Comparison of ENCODE assay signal across 8 cellular contexts in the genomic region with DNA sequence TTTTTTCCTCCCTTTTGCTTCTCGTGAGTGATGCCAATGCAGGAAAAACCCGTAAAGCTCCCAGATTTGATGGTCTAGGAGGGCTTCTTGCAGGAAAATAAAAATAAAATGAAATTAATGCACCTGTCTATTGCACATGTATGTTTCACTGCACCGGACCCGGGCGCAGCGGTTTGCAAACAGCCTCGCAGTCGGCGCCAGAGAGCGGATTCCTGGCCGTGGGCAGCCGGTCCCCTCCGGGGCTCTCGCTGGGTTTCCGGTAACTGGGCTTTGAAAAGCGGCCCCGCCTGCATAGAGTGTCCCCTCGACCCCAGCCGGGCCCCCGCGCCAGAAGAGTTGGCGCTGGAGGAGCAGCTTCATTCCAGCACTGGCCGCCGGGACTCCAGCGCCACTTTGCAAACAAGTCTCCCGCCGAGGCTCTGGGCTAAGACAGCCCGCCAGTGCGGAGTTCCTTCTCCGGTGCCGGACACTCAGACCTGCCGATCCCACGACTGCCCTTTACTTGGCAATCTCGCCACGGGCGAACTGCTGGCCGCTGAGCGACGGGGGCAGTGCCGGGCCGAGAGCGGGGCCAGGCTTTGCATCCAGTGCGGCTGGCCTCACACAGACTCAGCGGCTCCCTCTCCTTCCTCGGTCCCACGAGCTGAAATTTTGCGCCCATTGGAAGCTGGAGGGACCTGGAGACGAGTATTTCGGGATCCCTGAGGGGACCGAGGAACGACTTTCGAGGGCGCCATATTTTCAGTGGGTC. TPM values are rescaled to one million over a fixed set of nuclear protein-coding genes. Genes with fewer than 3 reads are reported as not detected.
A peak's percentile ranks its signal among the peaks of the same experiment; 100 is the strongest.
DNase-seq lines count a peak whose midpoint lies in the region; ATAC-seq and TF ChIP-seq lines count a peak whose summit lies in the region.

No MANE protein-coding gene starts in this region.

- 0% methylated on average over 24 of the region's 53 CpGs for WGBS in right lobe of liver (ENCODE audit: insufficient coverage, low coverage, low lambda C conversion rate, missing lambda C conversion rate)

- intact Hi-C loops in right lobe of liver (cut with DNase I), result no loop called here

- H3K9ac ChIP-seq in duodenal mucosa (ENCODE audit: low read depth in 1 of 2, low read length in 2 of 2), result peak overlapping the region; percentile 61 to 87

- ATAC-seq in GM18498 (IDR thresholded peaks at IDR 0.05; ENCODE audit: unreplicated experiment), result peak; percentile 35
- ATAC-seq in WTC11, result peak; percentile 45
- peak; percentile 49 to 64 (median 58) for ATAC-seq in right lobe of liver
- no peak for ATAC-seq in HG03565 (IDR thresholded peaks at IDR 0.05; ENCODE audit: unreplicated experiment)

- H3K36me3 Mint-ChIP-seq in WTC11, result no peaks in the 10 kb centered on the region

- H3K4me3 Mint-ChIP-seq in WTC11, result peak overlapping the region; percentile 95

- CTCF ChIA-PET in AG04449 (lab: Yijun Ruan, JAX) (interaction anchor here (0.9 to 3.5 kb wide), 14 partner anchors 11 to 454 kb away, joined by 3 to 18 read pairs (median 4); no protein-coding TSS in a partner anchor), WTC11 (lab: Charles Lee) (interaction anchor here (0.8 to 2.3 kb wide), 11 partner anchors 12 to 351 kb away, joined by 3 to 16 read pairs (median 6); no protein-coding TSS in a partner anchor)

- H3K4me1 Mint-ChIP-seq in WTC11, result peaks cover 22% of the 10 kb centered on the region

- no peak for TF ChIP-seq POLR2A in right lobe of liver (IDR thresholded peaks at IDR 0.05)

- H3K36me3 ChIP-seq in duodenal mucosa (ENCODE audit: control insufficient read depth in 1 of 2, insufficient read depth in 2 of 2, low read length in 2 of 2) (no peaks in the 10 kb centered on the region), right lobe of liver (no peaks in the 10 kb centered on the region)

- peaks cover 13 to 14% of the 10 kb centered on the region in 2 donors for H3K4me1 ChIP-seq in duodenal mucosa (ENCODE audit: control insufficient read depth in 1 of 2, insufficient read depth in 2 of 2, low read length in 2 of 2)
- no peaks in the 10 kb centered on the region for H3K4me1 ChIP-seq in right lobe of liver

- H3K9me3 Mint-ChIP-seq in WTC11, result no peaks in the 10 kb centered on the region

- H3K27ac ChIP-seq in duodenal mucosa (ENCODE audit: low read depth, low read length) (peak overlapping the region; percentile 43), right lobe of liver (peak overlapping the region; percentile 15 to 59 (median 57))

- TF ChIP-seq CTCF in AG04449 (IDR thresholded peaks at IDR 0.05; ENCODE audit: insufficient read depth, low read length, missing control alignments) (no peak), WTC11 (IDR thresholded peaks at IDR 0.05) (no peak), right lobe of liver (IDR thresholded peaks at IDR 0.05) (no peak)

- 0 out of 2 replicates have a peak overlapping the region, but pooled peaks have one; percentile 60 for H3K27ac Mint-ChIP-seq in WTC11

- POLR2A ChIA-PET in AG04449 (lab: Yijun Ruan, JAX), result interaction anchor here (1.6 to 1.7 kb wide), 3 partner anchors 15 to 391 kb away, joined by 3 to 4 read pairs (median 4); no protein-coding TSS in a partner anchor
- POLR2A ChIA-PET in WTC11 (lab: Charles Lee), result no interaction called here

- no peaks in the 10 kb centered on the region for H3K9me3 ChIP-seq in duodenal mucosa (ENCODE audit: control insufficient read depth in 1 of 2, low read length in 2 of 2)
- no peaks in the 10 kb centered on the region for H3K9me3 ChIP-seq in right lobe of liver

- peaks cover 12% of the 10 kb centered on the region for H3K27me3 Mint-ChIP-seq in WTC11 (ENCODE audit: low read depth)

- H3K4me3 ChIP-seq in AG04449 (ENCODE audit: low read depth, low read length), result peak overlapping the region; percentile 90
- peak overlapping the region; percentile 88 to 90 for H3K4me3 ChIP-seq in duodenal mucosa (ENCODE audit: low read depth in 1 of 2, low read length in 2 of 2)
- H3K4me3 ChIP-seq in right lobe of liver, result peak overlapping the region; percentile 90 to 99 (median 94)

- H3K27me3 ChIP-seq in duodenal mucosa (ENCODE audit: control insufficient read depth in 1 of 2, insufficient read depth in 2 of 2, low read length in 2 of 2) (peaks cover 0 to 5% of the 10 kb centered on the region in 2 donors), right lobe of liver (no peaks in the 10 kb centered on the region)

- DNase-seq in AG04449 (ENCODE audit: low read depth, low spot score) (no peak), HuH-7 (ENCODE audit: low spot score) (peak; percentile 36), WTC11 (ENCODE audit: low spot score) (peak; percentile 67), right lobe of liver (peak; percentile 58 to 67 (median 62))
- DNase-seq in stimulated activated CD8-positive, alpha-beta memory T cell treated with anti-CD3 and anti-CD28 coated beads, Interleukin-12 subunit alpha, Interleukin-12 subunit beta, amount 100 ng/mL, for 4 hours (ENCODE audit: low read depth), result peak; percentile 0

TF ChIP-seq in WTC11, 78 proteins besides CTCF, POLR2A, EP300 and RAD21:
- TF ChIP-seq, protein P1, sequence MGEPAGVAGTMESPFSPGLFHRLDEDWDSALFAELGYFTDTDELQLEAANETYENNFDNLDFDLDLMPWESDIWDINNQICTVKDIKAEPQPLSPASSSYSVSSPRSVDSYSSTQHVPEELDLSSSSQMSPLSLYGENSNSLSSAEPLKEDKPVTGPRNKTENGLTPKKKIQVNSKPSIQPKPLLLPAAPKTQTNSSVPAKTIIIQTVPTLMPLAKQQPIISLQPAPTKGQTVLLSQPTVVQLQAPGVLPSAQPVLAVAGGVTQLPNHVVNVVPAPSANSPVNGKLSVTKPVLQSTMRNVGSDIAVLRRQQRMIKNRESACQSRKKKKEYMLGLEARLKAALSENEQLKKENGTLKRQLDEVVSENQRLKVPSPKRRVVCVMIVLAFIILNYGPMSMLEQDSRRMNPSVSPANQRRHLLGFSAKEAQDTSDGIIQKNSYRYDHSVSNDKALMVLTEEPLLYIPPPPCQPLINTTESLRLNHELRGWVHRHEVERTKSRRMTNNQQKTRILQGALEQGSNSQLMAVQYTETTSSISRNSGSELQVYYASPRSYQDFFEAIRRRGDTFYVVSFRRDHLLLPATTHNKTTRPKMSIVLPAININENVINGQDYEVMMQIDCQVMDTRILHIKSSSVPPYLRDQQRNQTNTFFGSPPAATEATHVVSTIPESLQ (CRISPR knock-in tag; IDR thresholded peaks at IDR 0.05), result no peak
- peak; percentile 27; the same call in 1 of the 2 replicates for TF ChIP-seq GABPB1 (CRISPR knock-in tag; IDR thresholded peaks at IDR 0.05)
- TF ChIP-seq CREM (CRISPR knock-in tag; IDR thresholded peaks at IDR 0.05), result 0 out of 2 replicates have a peak, but pooled peaks have one; percentile 8
- TF ChIP-seq, protein P2, sequence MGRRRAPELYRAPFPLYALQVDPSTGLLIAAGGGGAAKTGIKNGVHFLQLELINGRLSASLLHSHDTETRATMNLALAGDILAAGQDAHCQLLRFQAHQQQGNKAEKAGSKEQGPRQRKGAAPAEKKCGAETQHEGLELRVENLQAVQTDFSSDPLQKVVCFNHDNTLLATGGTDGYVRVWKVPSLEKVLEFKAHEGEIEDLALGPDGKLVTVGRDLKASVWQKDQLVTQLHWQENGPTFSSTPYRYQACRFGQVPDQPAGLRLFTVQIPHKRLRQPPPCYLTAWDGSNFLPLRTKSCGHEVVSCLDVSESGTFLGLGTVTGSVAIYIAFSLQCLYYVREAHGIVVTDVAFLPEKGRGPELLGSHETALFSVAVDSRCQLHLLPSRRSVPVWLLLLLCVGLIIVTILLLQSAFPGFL (CRISPR knock-in tag; IDR thresholded peaks at IDR 0.05; ENCODE audit: borderline replicate concordance), result no peak
- TF ChIP-seq ETV6 (CRISPR knock-in tag; IDR thresholded peaks at IDR 0.05), result peak; percentile 14; the same call in 1 of the 2 replicates
- TF ChIP-seq, protein P3, sequence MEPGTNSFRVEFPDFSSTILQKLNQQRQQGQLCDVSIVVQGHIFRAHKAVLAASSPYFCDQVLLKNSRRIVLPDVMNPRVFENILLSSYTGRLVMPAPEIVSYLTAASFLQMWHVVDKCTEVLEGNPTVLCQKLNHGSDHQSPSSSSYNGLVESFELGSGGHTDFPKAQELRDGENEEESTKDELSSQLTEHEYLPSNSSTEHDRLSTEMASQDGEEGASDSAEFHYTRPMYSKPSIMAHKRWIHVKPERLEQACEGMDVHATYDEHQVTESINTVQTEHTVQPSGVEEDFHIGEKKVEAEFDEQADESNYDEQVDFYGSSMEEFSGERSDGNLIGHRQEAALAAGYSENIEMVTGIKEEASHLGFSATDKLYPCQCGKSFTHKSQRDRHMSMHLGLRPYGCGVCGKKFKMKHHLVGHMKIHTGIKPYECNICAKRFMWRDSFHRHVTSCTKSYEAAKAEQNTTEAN (CRISPR knock-in tag; IDR thresholded peaks at IDR 0.05), result peak; percentile 62; the same call in 1 of the 2 replicates
TF ChIP-seq in WTC11: peak in this region for 4.

RNA-seq across cellular contexts. Expression of a gene that starts 0.6 kb away (rescaled TPM):
- 25.0 to 30.5 TPM (median 25.9 TPM) in 3 replicates for total RNA-seq in WTC11 (2021)
- 10 to 100 TPM in 3 of 6 experiments, 1 to 10 TPM in 3; 3.7 to 24.4 (median 9.7) TPM for total RNA-seq in right lobe of liver
